7 cellular contexts compared by ENCODE assay signal in the genomic region with DNA sequence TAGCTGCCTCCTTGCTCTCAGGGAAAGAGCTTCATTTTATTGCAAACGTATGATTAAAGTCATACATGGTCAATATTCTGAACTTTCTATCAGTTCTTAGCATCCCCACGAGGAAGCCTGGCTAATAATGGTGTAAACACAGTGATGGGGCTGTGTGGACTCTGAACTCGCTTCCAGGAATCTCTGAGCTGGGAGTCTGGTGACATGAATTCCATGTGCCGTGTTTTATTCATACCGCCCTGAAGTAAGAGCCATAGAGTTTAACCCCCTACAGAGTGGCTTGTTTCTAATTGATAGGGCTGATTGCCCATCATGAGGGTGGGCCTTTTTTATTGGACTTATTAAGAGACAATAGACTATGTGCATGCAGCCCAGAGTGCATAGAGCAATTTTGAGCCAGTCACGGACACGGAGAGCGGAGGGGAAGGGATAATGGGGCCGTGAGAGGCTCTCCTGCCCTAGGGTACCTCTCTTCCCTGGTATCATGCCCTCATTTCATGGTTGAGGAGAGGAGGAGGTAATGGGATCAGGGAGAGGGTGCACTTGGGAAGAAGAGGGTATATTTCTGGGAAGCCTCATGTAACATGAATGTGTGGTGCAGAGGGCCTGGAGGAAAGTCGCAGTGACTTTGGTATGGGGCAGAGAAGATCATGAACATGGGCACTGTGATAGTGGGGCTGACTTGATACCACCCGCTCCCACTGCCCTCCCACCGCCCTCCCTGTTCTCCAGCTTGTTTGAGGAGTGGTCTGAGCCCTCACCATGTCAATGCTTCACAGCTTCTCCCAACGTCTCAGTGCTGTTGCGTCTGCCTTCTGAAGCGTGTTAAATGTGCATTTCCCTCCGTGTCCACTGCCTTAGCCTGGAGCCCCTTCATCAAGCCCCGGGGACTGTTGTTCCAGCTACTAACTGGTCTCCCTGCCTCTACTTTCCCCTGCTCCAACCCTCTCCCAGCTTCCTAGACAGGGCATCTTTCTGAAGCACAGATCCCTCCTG.
DNase-seq lines count a peak whose midpoint lies in the region; ATAC-seq and TF ChIP-seq lines count a peak whose summit lies in the region.

No MANE protein-coding gene starts in this region.

- H3K36me3 ChIP-seq in MG63 (no peaks in the 10 kb centered on the region; the same call in 1 of the 2 replicates), breast epithelium (no peaks in the 10 kb centered on the region), lower lobe of right lung (no peaks in the 10 kb centered on the region), thyroid gland (no peaks in the 10 kb centered on the region)

- H3K9me3 ChIP-seq in MG63 (peaks cover 3% of the 10 kb centered on the region; the same call in 1 of the 2 replicates), breast epithelium (no peaks in the 10 kb centered on the region), lower lobe of right lung (no peaks in the 10 kb centered on the region), thyroid gland (no peaks in the 10 kb centered on the region)

- intact Hi-C loops in breast epithelium (cut with DNase I; ENCODE audit: low total_unique reads): loop anchor here (10.0 kb wide), 1 partner anchor 80 kb away; a partner anchor contains a TSS
- intact Hi-C loops in lower lobe of right lung (cut with DNase I): no loop called here
- intact Hi-C loops in thyroid gland (cut with DNase I): loop anchor here (10.0 kb wide), 1 partner anchor 80 kb away; a partner anchor contains a TSS

- ATAC-seq in lower lobe of right lung (no peak), HG03108 (IDR thresholded peaks at IDR 0.05; ENCODE audit: unreplicated experiment) (no peak)

- TF ChIP-seq CTCF in breast epithelium (IDR thresholded peaks at IDR 0.05) (no peak), lower lobe of right lung (IDR thresholded peaks at IDR 0.05) (no peak), thyroid gland (IDR thresholded peaks at IDR 0.05) (no peak)

- H3K4me1 ChIP-seq in breast epithelium (peaks cover 2 to 21% of the 10 kb centered on the region in 2 donors), lower lobe of right lung (peaks cover 75% of the 10 kb centered on the region), thyroid gland (peaks cover 32 to 63% of the 10 kb centered on the region in 2 donors)

- peak overlapping the region; percentile 91 to 97 for H3K27ac ChIP-seq in breast epithelium
- H3K27ac ChIP-seq in lower lobe of right lung: peak overlapping the region; percentile 89
- H3K27ac ChIP-seq in thyroid gland: peak overlapping the region; percentile 49 to 96 (median 83)

- TF ChIP-seq POLR2A in breast epithelium (IDR thresholded peaks at IDR 0.05) (no peak), thyroid gland (IDR thresholded peaks at IDR 0.05) (no peak)

- DNase-seq in MG63 (no peak), breast epithelium (ENCODE audit: low spot score in 2 of 2) (no peak), lower lobe of right lung (no peak), thyroid gland (no peak), hepatic stellate cell (ENCODE audit: low spot score) (no peak), NOMO-1 treated with DMSO at 0.1 percent for 48 hours (lab: John Stamatoyannopoulos, UW; ENCODE audit: unreplicated experiment) (no peak)

- WGBS in thyroid gland, 2 donors: 72% methylated on average over 17 of the region's 17 CpGs

- peak overlapping the region; percentile 8; the same call in 1 of the 2 replicates for H3K4me3 ChIP-seq in MG63
- peak overlapping the region in 1 of 3 donors; percentile 24 for H3K4me3 ChIP-seq in breast epithelium
- no peak overlapping the region for H3K4me3 ChIP-seq in lower lobe of right lung
- H3K4me3 ChIP-seq in thyroid gland (replicated peaks in 1 of 3): no peak overlapping the region

- H3K27me3 ChIP-seq in MG63 (no peaks in the 10 kb centered on the region), breast epithelium (no peaks in the 10 kb centered on the region), lower lobe of right lung (ENCODE audit: low read depth) (no peaks in the 10 kb centered on the region), thyroid gland (no peaks in the 10 kb centered on the region)
